In genomic region chr10:71534552-71535158, GRCh38 we compare ENCODE assay signal across 32 cellular contexts.
DNase-seq lines count a peak whose midpoint lies in the region; ATAC-seq, FAIRE-seq and TF ChIP-seq lines count a peak whose summit lies in the region.
"Had no signal": no experiment of that assay in that cellular context is flagged by ENCODE, and none has a peak within 500 bp of the region (broad histone marks: within the 10 kb centered on the region; RNA-seq: fewer than 3 reads in every experiment).

No MANE protein-coding gene starts in this region.

- H3K4me1 ChIP-seq in liver (ENCODE audit: control insufficient read depth in 4 of 4, insufficient read depth in 4 of 4, low read length in 3 of 4) (no peaks in the 10 kb centered on the region), HepG2 (ENCODE audit: insufficient read depth, low read length) (no peaks in the 10 kb centered on the region), ovary (ENCODE audit: insufficient read depth) (no peaks in the 10 kb centered on the region)
- H3K4me1 ChIP-seq: BE2C, gastrocnemius medialis had no signal

- no TSS peak for BruUV-seq in HepG2 (replicated peaks; lab: Mats Ljungman, UMichigan)

- H3K4me3 Mint-ChIP-seq in nephron: peak overlapping the region in 1 of 3 experiments; percentile 6
- H3K4me3 Mint-ChIP-seq: activated naive CD4-positive, alpha-beta T cell treated with anti-CD3 and anti-CD28 coated beads, Interleukin-2, amount 10 ng/mL, durations not matched to agents 7 days and 5 days; CD8-positive, alpha-beta memory T cell; GM23338; HFFc6; naive B cell; stimulated activated naive CD8-positive, alpha-beta T cell treated with anti-CD3 and anti-CD28 coated beads, Interleukin-15, amount 100 ng/mL, for 72 hours; T-cell had no signal

- FAIRE-seq in HepG2 (lab: Jason Lieb, UNC): no peak
- FAIRE-seq: colon, small intestine had no signal

- H3K9ac ChIP-seq in liver (ENCODE audit: low read depth in 1 of 2, low read length in 2 of 2) (no peak overlapping the region), HepG2 (ENCODE audit: insufficient read depth, low read depth, low read length) (no peak overlapping the region)

- TF ChIP-seq RAD21 in liver (IDR thresholded peaks at IDR 0.05) (no peak), HepG2 (CRISPR knock-in tag; IDR thresholded peaks at IDR 0.05) (no peak)

- H3K36me3 ChIP-seq in liver (ENCODE audit: control insufficient read depth in 4 of 4, insufficient read depth in 3 of 4, low read depth in 1 of 4, low read length in 3 of 4): no peaks in the 10 kb centered on the region
- no peaks in the 10 kb centered on the region for H3K36me3 ChIP-seq in HepG2 (replicated peaks in 1 of 2; ENCODE audit: control insufficient read depth in 1 of 2, insufficient read depth in 2 of 2, low read length in 2 of 2)
- no peaks in the 10 kb centered on the region for H3K36me3 ChIP-seq in ovary
- H3K36me3 ChIP-seq: BE2C, brain microvascular endothelial cell, gastrocnemius medialis had no signal

- DNase-seq in HepG2 (ENCODE audit: low spot score): no peak
- peak; percentile 29 for DNase-seq in cerebellar cortex (ENCODE audit: low spot score)
- no peak for DNase-seq in ovary
- no peak for DNase-seq in stimulated activated naive CD4-positive, alpha-beta T cell (lab: John Stamatoyannopoulos, UW)
- DNase-seq in nucleus accumbens (lab: John Stamatoyannopoulos, UW): no peak
- DNase-seq: ACHN; activated CD4-positive, alpha-beta T cell treated with anti-CD3 and anti-CD28 coated beads, Interleukin-2, amount 50 U/mL, for 4 hours; activated CD4-positive, CD25-positive, alpha-beta regulatory T cell; activated naive CD4-positive, alpha-beta T cell treated with anti-CD3 and anti-CD28 coated beads, Interleukin-2, amount 10 ng/mL, durations not matched to agents 7 days and 5 days; amniotic stem cell; BE2C; brain microvascular endothelial cell; CD8-positive, alpha-beta memory T cell; DMS 273 treated with DMSO at 0.1 percent for 48 hours; effector CD4-positive, alpha-beta T cell; EL; gastrocnemius medialis; HFFc6; hippocampal formation; naive B cell; NCI-H1092 treated with DMSO at 0.1 percent for 48 hours; NCI-H187 treated with DMSO at 0.1 percent for 48 hours; NCI-H2171 treated with DMSO at 0.1 percent for 48 hours; NCI-H510A treated with DMSO at 0.1 percent for 48 hours; retina; small intestine; stimulated activated naive CD8-positive, alpha-beta T cell treated with anti-CD3 and anti-CD28 coated beads, Interleukin-15, amount 100 ng/mL, for 72 hours; T-cell had no signal

- no peak overlapping the region for H2AFZ ChIP-seq in HepG2 (ENCODE audit: low read length)
- H2AFZ ChIP-seq: GM23338 had no signal

- H3K27ac Mint-ChIP-seq in nephron: peak overlapping the region; percentile 35 to 64 (median 40)
- H3K27ac Mint-ChIP-seq: activated naive CD4-positive, alpha-beta T cell treated with anti-CD3 and anti-CD28 coated beads, Interleukin-2, amount 10 ng/mL, durations not matched to agents 7 days and 5 days; CD8-positive, alpha-beta memory T cell; GM23338; HFFc6; naive B cell; T-cell had no signal

- TF ChIP-seq EP300 in HepG2 (IDR thresholded peaks at IDR 0.05; ENCODE audit: low read depth in 2 of 2, low read length in 2 of 2): no peak
- no peak for TF ChIP-seq EP300 in HepG2 (CRISPR knock-in tag; IDR thresholded peaks at IDR 0.05; ENCODE audit: borderline replicate concordance)
- TF ChIP-seq EP300 in ovary (IDR thresholded peaks at IDR 0.05): no peak

- peaks cover 49% of the 10 kb centered on the region for H3K4me1 Mint-ChIP-seq in nephron
- H3K4me1 Mint-ChIP-seq: naive B cell had no signal

- H3K9me3 ChIP-seq in liver (ENCODE audit: control insufficient read depth in 4 of 4, low read length in 3 of 4) (no peaks in the 10 kb centered on the region), HepG2 (ENCODE audit: low read length) (no peaks in the 10 kb centered on the region), ovary (no peaks in the 10 kb centered on the region)
- H3K9me3 ChIP-seq: BE2C, gastrocnemius medialis had no signal

- TF ChIP-seq POLR2A in HepG2 (IDR thresholded peaks at IDR 0.05; ENCODE audit: insufficient read depth in 1 of 2, low read depth in 2 of 2, low read length in 2 of 2) (no peak), ovary (IDR thresholded peaks at IDR 0.05) (no peak)

- intact Hi-C loops in HepG2 (cut with micrococcal nuclease; ENCODE audit: unreplicated experiment) (no loop called here), ovary (cut with DNase I) (no loop called here)

- H3K79me2 ChIP-seq in HepG2 (ENCODE audit: insufficient read depth, low read length): no peaks in the 10 kb centered on the region

- POLR2A ChIA-PET in HepG2 (lab: Yijun Ruan, JAX): no interaction called here

- 79% methylated on average over 4 of the region's 4 CpGs for WGBS in liver
- 7% methylated on average over 3 of the region's 4 CpGs for WGBS in HepG2 (ENCODE audit: low lambda C conversion rate)
- WGBS in ovary, 3 donors: 62 to 73% (median 71%) methylated on average over 4 of the region's 4 CpGs

- CTCF ChIA-PET in HepG2 (lab: Yijun Ruan, JAX; ENCODE audit: low intra/inter-chr PET ratio, low total read pairs): no interaction called here

- H3K27ac ChIP-seq in liver (ENCODE audit: low read depth in 1 of 2, low read length in 2 of 2): no peak overlapping the region
- H3K27ac ChIP-seq in HepG2 (ENCODE audit: extremely low read length, insufficient read depth, low read length): no peak overlapping the region
- no peak overlapping the region for H3K27ac ChIP-seq in ovary
- H3K27ac ChIP-seq: brain microvascular endothelial cell, gastrocnemius medialis had no signal

- H3K9me3 Mint-ChIP-seq in nephron: no peaks in the 10 kb centered on the region
- H3K9me3 Mint-ChIP-seq: activated naive CD4-positive, alpha-beta T cell treated with anti-CD3 and anti-CD28 coated beads, Interleukin-2, amount 10 ng/mL, durations not matched to agents 7 days and 5 days; CD8-positive, alpha-beta memory T cell; GM23338; HFFc6; naive B cell had no signal

- no peaks in the 10 kb centered on the region for H4K20me1 ChIP-seq in HepG2 (ENCODE audit: insufficient read depth, low read length)

- peaks cover 23% of the 10 kb centered on the region for H3K27me3 Mint-ChIP-seq in nephron (ENCODE audit: low read depth)
- H3K27me3 Mint-ChIP-seq: stimulated activated naive CD8-positive, alpha-beta T cell treated with anti-CD3 and anti-CD28 coated beads, Interleukin-15, amount 100 ng/mL, for 72 hours; T-cell had no signal

- no peaks in the 10 kb centered on the region for H3K27me3 ChIP-seq in liver (ENCODE audit: control insufficient read depth in 4 of 4, insufficient read depth in 4 of 4, low read length in 3 of 4)
- H3K27me3 ChIP-seq in HepG2 (ENCODE audit: control insufficient read depth in 1 of 2, insufficient read depth in 2 of 2, low read length in 2 of 2): peaks cover 1 to 41% of the 10 kb centered on the region in 2 experiments; a peak in 4 of 5 replicates
- H3K27me3 ChIP-seq in ovary: no peaks in the 10 kb centered on the region
- H3K27me3 ChIP-seq: BE2C, gastrocnemius medialis had no signal

- in situ Hi-C loops in HepG2 (cut with HindIII; ENCODE audit: extremely low pct_ligation_motif_present, low pct_unique_long_range_greater_than_20kb): no loop called here

- H3K36me3 Mint-ChIP-seq in nephron (ENCODE audit: low read depth): no peaks in the 10 kb centered on the region
- H3K36me3 Mint-ChIP-seq: activated naive CD4-positive, alpha-beta T cell treated with anti-CD3 and anti-CD28 coated beads, Interleukin-2, amount 10 ng/mL, durations not matched to agents 7 days and 5 days; T-cell had no signal

- ATAC-seq in HepG2: no peak
- ATAC-seq: gastrocnemius medialis; GM23338; stimulated activated naive CD8-positive, alpha-beta T cell treated with anti-CD3 and anti-CD28 coated beads, Interleukin-15, amount 100 ng/mL, for 72 hours; T-cell had no signal

- H3K4me3 ChIP-seq in liver (ENCODE audit: low read depth in 1 of 3, low read length in 3 of 3): no peak overlapping the region
- no peak overlapping the region for H3K4me3 ChIP-seq in HepG2 (replicated peaks in 1 of 3; ENCODE audit: insufficient read depth in 1 of 3, low read depth in 2 of 3, low read length in 3 of 3)
- H3K4me3 ChIP-seq in ovary: no peak overlapping the region
- H3K4me3 ChIP-seq: gastrocnemius medialis, GM23338 had no signal

- no peak for TF ChIP-seq CTCF in liver (IDR thresholded peaks at IDR 0.05; ENCODE audit: low read depth, low read length, missing input control)
- no peak for TF ChIP-seq CTCF in HepG2 (CRISPR knock-in tag; IDR thresholded peaks at IDR 0.05)
- no peak for TF ChIP-seq CTCF in nephron (IDR thresholded peaks at IDR 0.05; ENCODE audit: unreplicated experiment in 3 of 3)
- no peak for TF ChIP-seq CTCF in ovary (IDR thresholded peaks at IDR 0.05)

- H3K4me2 ChIP-seq in HepG2 (ENCODE audit: low read depth, low read length): no peak overlapping the region
- H3K4me2 ChIP-seq: GM23338 had no signal

TF ChIP-seq in liver, 16 proteins besides CTCF, POLR2A, EP300 and RAD21 (continues in another document):
- TF ChIP-seq SP1 (IDR thresholded peaks at IDR 0.05): no peak

TF ChIP-seq in HepG2, 621 proteins besides CTCF, POLR2A, EP300 and RAD21 (continues in another document):
- no peak for TF ChIP-seq RBAK (CRISPR knock-in tag; IDR thresholded peaks at IDR 0.05)
- no peak for TF ChIP-seq ZMYM4 (CRISPR knock-in tag; IDR thresholded peaks at IDR 0.05)
- no peak for TF ChIP-seq ARID3A (IDR thresholded peaks at IDR 0.05; ENCODE audit: low read depth, low read length)
- TF ChIP-seq ZNF883 (CRISPR knock-in tag; IDR thresholded peaks at IDR 0.05; ENCODE audit: not compliant biosample characterization): no peak
- TF ChIP-seq ZNF207 (IDR thresholded peaks at IDR 0.05; ENCODE audit: borderline replicate concordance): no peak
- TF ChIP-seq DBP (CRISPR knock-in tag; IDR thresholded peaks at IDR 0.05; ENCODE audit: not compliant biosample characterization): no peak
